In genomic region chr13:110536006-110536693, GRCh38 we compare ENCODE assay signal across 10 cellular contexts. TPM values are rescaled to one million over a fixed set of nuclear protein-coding genes. Genes with fewer than 3 reads are reported as not detected.
DNase-seq lines count a peak whose midpoint lies in the region; ATAC-seq lines count a peak whose summit lies in the region.
"Had no signal": no experiment of that assay in that cellular context is flagged by ENCODE, and none has a peak within 500 bp of the region (broad histone marks: within the 10 kb centered on the region; RNA-seq: fewer than 3 reads in every experiment).

No MANE protein-coding gene starts in this region.

- H3K4me3 Mint-ChIP-seq in stimulated activated naive B cell treated with anti-CD40 and anti-IgM and Interleukin-4, amounts not matched to agents 10 μg/mL and 1 μg/mL and 100 μg/mL, for 72 hours: peak overlapping the region; percentile 55 to 56
- H3K4me3 Mint-ChIP-seq: neural crest cell had no signal

- no peak overlapping the region for H3K4me3 ChIP-seq in SJCRH30

- H3K27ac ChIP-seq in SJCRH30: no peak overlapping the region

- no peaks in the 10 kb centered on the region for H3K36me3 ChIP-seq in SJCRH30

- peak overlapping the region; percentile 56 for H3K27ac Mint-ChIP-seq in stimulated activated naive B cell treated with anti-CD40 and anti-IgM and Interleukin-4, amounts not matched to agents 10 μg/mL and 1 μg/mL and 100 μg/mL, for 72 hours

- H3K9me3 Mint-ChIP-seq in stimulated activated naive B cell treated with anti-CD40 and anti-IgM and Interleukin-4, amounts not matched to agents 10 μg/mL and 1 μg/mL and 100 μg/mL, for 72 hours: no peaks in the 10 kb centered on the region
- H3K9me3 Mint-ChIP-seq: neural crest cell had no signal

- peaks cover 5 to 14% of the 10 kb centered on the region in 2 donors for H3K36me3 Mint-ChIP-seq in stimulated activated naive B cell treated with anti-CD40 and anti-IgM and Interleukin-4, amounts not matched to agents 10 μg/mL and 1 μg/mL and 100 μg/mL, for 72 hours

- H3K9me3 ChIP-seq in SJCRH30 (replicated peaks): no peaks in the 10 kb centered on the region; the same call in 1 of the 2 replicates

- H3K27me3 Mint-ChIP-seq in stimulated activated naive B cell treated with anti-CD40 and anti-IgM and Interleukin-4, amounts not matched to agents 10 μg/mL and 1 μg/mL and 100 μg/mL, for 72 hours: no peaks in the 10 kb centered on the region

- H3K27me3 ChIP-seq in SJCRH30: no peaks in the 10 kb centered on the region

- ATAC-seq in GM19463 (IDR thresholded peaks at IDR 0.05; ENCODE audit: unreplicated experiment) (peak; percentile 36), Right ventricle myocardium superior (ENCODE audit: poor library complexity) (peak; percentile 60), HG02870 (IDR thresholded peaks at IDR 0.05; ENCODE audit: unreplicated experiment) (no peak), HG02571 (IDR thresholded peaks at IDR 0.05; ENCODE audit: unreplicated experiment) (no peak)
- ATAC-seq in stimulated activated naive B cell treated with anti-CD40 and anti-IgM and Interleukin-4, amounts not matched to agents 10 μg/mL and 1 μg/mL and 100 μg/mL, for 72 hours (replicated peaks): peak; percentile 94

- DNase-seq in OCI-M1 (lab: John Stamatoyannopoulos, UW): peak; percentile 17
- no peak for DNase-seq in Right ventricle myocardium superior
- DNase-seq in stimulated activated naive B cell treated with anti-CD40 and anti-IgM and Interleukin-4, amounts not matched to agents 10 μg/mL and 1 μg/mL and 100 μg/mL, for 72 hours: peak; percentile 37
- DNase-seq in NCI-H1092 (lab: John Stamatoyannopoulos, UW): no peak
- no peak for DNase-seq in SJCRH30
- DNase-seq: NCI-H1436 had no signal

- peaks cover 19 to 40% of the 10 kb centered on the region in 2 donors for H3K4me1 Mint-ChIP-seq in stimulated activated naive B cell treated with anti-CD40 and anti-IgM and Interleukin-4, amounts not matched to agents 10 μg/mL and 1 μg/mL and 100 μg/mL, for 72 hours
- H3K4me1 Mint-ChIP-seq: neural crest cell had no signal

- intact Hi-C loops in Right ventricle myocardium superior (cut with DNase I): no loop called here

- peaks cover 9% of the 10 kb centered on the region for H3K4me1 ChIP-seq in SJCRH30

RNA-seq across cellular contexts. Expression of gene RAB20, which starts 25.4 kb away (rescaled TPM):
- total RNA-seq in Right ventricle myocardium superior: 10.0 TPM
- total RNA-seq in SJCRH30 (2014; rRNA removed; shearing (Covaris generic)): 5.7 and 5.8 TPM in 2 replicates

Comparison
In these comparisons a context has a peak if more than half of its experiments do, and no peak if none do; other contexts are left out.
1. ATAC-seq: peak in GM19463 (single experiment), Right ventricle myocardium superior (single experiment) and stimulated activated naive B cell treated with anti-CD40 and anti-IgM and Interleukin-4, amounts not matched to agents 10 μg/mL and 1 μg/mL and 100 μg/mL, for 72 hours (2 of 2); none in HG02870 (single experiment) and HG02571 (single experiment).
2. DNase-seq: peak in OCI-M1 (single experiment) and stimulated activated naive B cell treated with anti-CD40 and anti-IgM and Interleukin-4, amounts not matched to agents 10 μg/mL and 1 μg/mL and 100 μg/mL, for 72 hours (single experiment); none in Right ventricle myocardium superior (single experiment), NCI-H1092 (single experiment) and SJCRH30 (0 of 2).